In the genomic region with DNA sequence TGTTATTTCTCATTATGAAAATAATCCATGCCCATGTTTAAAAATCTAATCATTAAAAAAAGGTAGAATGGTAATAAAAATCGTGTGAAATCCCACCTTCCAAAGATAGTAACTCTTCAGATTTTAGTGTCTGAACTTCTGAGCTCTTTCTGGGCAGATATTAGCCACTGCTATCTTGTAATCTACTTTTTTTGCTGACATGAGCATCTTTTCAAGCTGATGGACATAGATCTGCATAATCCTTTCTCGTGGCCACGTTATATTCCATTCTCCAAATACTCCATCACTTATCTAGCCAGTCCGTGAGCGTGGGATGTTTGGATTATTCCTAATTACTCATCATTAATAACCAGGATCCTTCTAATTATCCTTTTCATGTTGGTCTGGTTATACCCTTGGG, we compare ENCODE assay signal across 18 cellular contexts.
"Had no signal": no experiment of that assay in that cellular context is flagged by ENCODE, and none has a peak within 500 bp of the region (broad histone marks: within the 10 kb centered on the region; RNA-seq: fewer than 3 reads in every experiment).

No MANE protein-coding gene starts in this region.

- ATAC-seq: PC-3 had no signal

- H3K4me2 ChIP-seq: KMS-11 had no signal

- DNase-seq: Kasumi-1, MM.1S, NCI-H1436, NCI-H2029, NCI-H2081 treated with DMSO at 0.1 percent for 48 hours, NCI-H2171, NCI-H226, NCI-H510A, NCI-H524 treated with DMSO at 0.1 percent for 48 hours, NCI-H774, PC-3, SIG-M5 had no signal

- H3K36me3 ChIP-seq: SJSA1 had no signal

- FAIRE-seq: HTR-8/SVneo had no signal

- H3K4me1 ChIP-seq: SJSA1 had no signal

- H3K9me3 ChIP-seq: SJSA1 had no signal

- H3K27ac ChIP-seq: HL-60, KMS-11, RWPE1, SJSA1, SK-N-MC had no signal

- H3K4me3 ChIP-seq: SJSA1, SK-N-MC had no signal

- H3K9ac ChIP-seq: KMS-11 had no signal
